ENCODE assay signal across 11 cellular contexts in genomic region chr16:9364721-9365693, GRCh38.
DNase-seq lines count a peak whose midpoint lies in the region; ATAC-seq and TF ChIP-seq lines count a peak whose summit lies in the region.
"Had no signal": no experiment of that assay in that cellular context is flagged by ENCODE, and none has a peak within 500 bp of the region (broad histone marks: within the 10 kb centered on the region; RNA-seq: fewer than 3 reads in every experiment).

No MANE protein-coding gene starts in this region.

- intact Hi-C loops in colonic mucosa (cut with DNase I) (no loop called here), left lung (cut with DNase I) (loop anchor here in 1 of 2 donors (10.0 kb wide), 1 partner anchor 60 kb away; no protein-coding TSS in a partner anchor), gastrocnemius medialis (cut with DNase I; ENCODE audit: low total_unique reads) (loop anchor here (10.0 kb wide), 1 partner anchor 320 kb away; no protein-coding TSS in a partner anchor)

- TF ChIP-seq POLR2A in gastrocnemius medialis (IDR thresholded peaks at IDR 0.05) = no peak

- H3K9ac ChIP-seq in colonic mucosa (ENCODE audit: low read depth in 2 of 2, low read length in 2 of 2) = no peak overlapping the region

- H3K4me3 ChIP-seq in colonic mucosa (no peak overlapping the region), left lung (no peak overlapping the region), gastrocnemius medialis (no peak overlapping the region)

- H3K36me3 ChIP-seq in colonic mucosa (no peaks in the 10 kb centered on the region), left lung (no peaks in the 10 kb centered on the region), gastrocnemius medialis (no peaks in the 10 kb centered on the region)

- H3K27me3 ChIP-seq in colonic mucosa = no peaks in the 10 kb centered on the region
- no peaks in the 10 kb centered on the region for H3K27me3 ChIP-seq in left lung
- H3K27me3 ChIP-seq in gastrocnemius medialis = no peaks in the 10 kb centered on the region

- TF ChIP-seq CTCF in colonic mucosa (IDR thresholded peaks at IDR 0.05) (no peak), left lung (IDR thresholded peaks at IDR 0.05) (no peak), gastrocnemius medialis (IDR thresholded peaks at IDR 0.05 in 4 of 5, conservative IDR thresholded peaks at IDR 0.05 in 1 of 5) (no peak)

- in situ Hi-C loops in gastrocnemius medialis (cut with MboI; ENCODE audit: low sequenced_read_pairs in 4 of 4) = no loop called here

- H3K27ac ChIP-seq in colonic mucosa = no peak overlapping the region
- no peak overlapping the region for H3K27ac ChIP-seq in left lung
- peak overlapping the region in 3 of 4 donors; percentile 59 to 75 (median 61) for H3K27ac ChIP-seq in gastrocnemius medialis

- ATAC-seq in left lung = peak; percentile 83
- ATAC-seq in gastrocnemius medialis = peak; percentile 99
- no peak for ATAC-seq in HG03342 (IDR thresholded peaks at IDR 0.05; ENCODE audit: unreplicated experiment)
- ATAC-seq in HG03457 (IDR thresholded peaks at IDR 0.05; ENCODE audit: unreplicated experiment) = no peak

- DNase-seq in GOT3 (lab: John Stamatoyannopoulos, UW) (peak; percentile 16), colonic mucosa (peak; percentile 38), left lung (peak in 1 of 2 donors; percentile 34), gastrocnemius medialis (peak; percentile 75 to 85), GM19238 (ENCODE audit: insufficient read length, low spot score) (no peak), NCI-H748 (lab: John Stamatoyannopoulos, UW; ENCODE audit: unreplicated experiment) (no peak)
- DNase-seq: GDM1; NCI-H1417 treated with DMSO at 0.1 percent for 48 hours; stimulated activated CD4-positive, alpha-beta T cell treated with anti-CD3 and anti-CD28 coated beads, Interleukin-4, amount 100 ng/mL, for 24 hours had no signal

- no peaks in the 10 kb centered on the region for H3K4me1 ChIP-seq in colonic mucosa
- no peaks in the 10 kb centered on the region for H3K4me1 ChIP-seq in left lung
- H3K4me1 ChIP-seq in gastrocnemius medialis = peaks cover 4 to 11% of the 10 kb centered on the region in 2 donors

- H3K9me3 ChIP-seq in colonic mucosa (no peaks in the 10 kb centered on the region), left lung (no peaks in the 10 kb centered on the region), gastrocnemius medialis (no peaks in the 10 kb centered on the region)

Comparison
In these comparisons a context has a peak if more than half of its experiments do, and no peak if none do; other contexts are left out.
1. DNase-seq: peak in GOT3 (single experiment), colonic mucosa (single experiment) and gastrocnemius medialis (2 of 2); none in GM19238 (single experiment) and NCI-H748 (single experiment).
2. H3K27ac ChIP-seq: peak in gastrocnemius medialis (3 of 4); none in colonic mucosa (single experiment) and left lung (0 of 2).
3. ATAC-seq: peak in left lung (single experiment) and gastrocnemius medialis (2 of 2); none in HG03342 (single experiment) and HG03457 (single experiment).